28 cellular contexts compared by ENCODE assay signal in the genomic region with DNA sequence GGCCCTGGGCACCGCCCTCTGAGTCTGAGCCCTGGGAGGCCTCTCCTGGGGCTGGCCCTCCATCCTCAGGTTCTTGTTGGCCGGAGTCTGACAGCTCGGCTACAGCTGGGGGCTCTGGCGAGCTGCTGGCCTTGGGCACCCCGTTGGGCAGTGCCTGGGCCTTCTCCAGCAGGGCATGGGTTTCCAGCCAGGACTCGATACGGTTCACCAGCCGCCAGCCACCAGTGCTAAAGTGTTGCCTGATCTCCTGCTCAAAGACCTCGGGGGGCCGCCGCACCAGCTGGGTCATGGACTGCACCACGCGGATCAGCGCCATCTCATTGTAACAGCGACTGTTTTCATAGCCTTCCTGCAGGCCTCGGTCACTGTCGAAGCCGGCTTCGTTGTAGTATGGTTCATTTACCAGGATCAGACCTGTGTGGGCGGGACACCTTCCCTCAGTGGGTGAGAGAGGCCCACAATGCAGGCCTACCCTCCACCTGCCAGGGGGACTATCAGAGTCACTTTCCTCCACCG.
"Had no signal": no experiment of that assay in that cellular context is flagged by ENCODE, and none has a peak within 500 bp of the region (broad histone marks: within the 10 kb centered on the region; RNA-seq: fewer than 3 reads in every experiment).

No MANE protein-coding gene starts in this region.

- H3K4me1 ChIP-seq: parathyroid adenoma, psoas muscle had no signal

- FAIRE-seq: colon, frontal cortex had no signal

- H3K27ac Mint-ChIP-seq: activated naive CD4-positive, alpha-beta T cell treated with anti-CD3 and anti-CD28 coated beads for 36 hours; activated naive CD8-positive, alpha-beta T cell treated with anti-CD3 and anti-CD28 coated beads for 36 hours; nephron progenitor cell had no signal

- ATAC-seq: body of pancreas, left cardiac atrium, psoas muscle had no signal

- H3K9me3 Mint-ChIP-seq: activated naive CD4-positive, alpha-beta T cell treated with anti-CD3 and anti-CD28 coated beads for 36 hours; activated naive CD8-positive, alpha-beta T cell treated with anti-CD3 and anti-CD28 coated beads for 36 hours; nephron progenitor cell had no signal

- H2AFZ ChIP-seq: parathyroid adenoma had no signal

- H3K79me2 ChIP-seq: parathyroid adenoma had no signal

- H3K9me3 ChIP-seq: adrenal gland, body of pancreas, esophagus squamous epithelium, psoas muscle, suprapubic skin, tibial nerve had no signal

- H3K9ac ChIP-seq: parathyroid adenoma had no signal

- H3K27me3 ChIP-seq: adrenal gland, body of pancreas, esophagus squamous epithelium, suprapubic skin, tibial nerve had no signal

- H3K27ac ChIP-seq: adrenal gland, body of pancreas, epithelial cell of prostate, esophagus squamous epithelium, parathyroid adenoma, psoas muscle, suprapubic skin, tibial nerve had no signal

- DNase-seq: activated CD4-positive, alpha-beta T cell treated with anti-CD3 and anti-CD28 coated beads for 48 hours; activated CD4-positive, alpha-beta T cell treated with anti-CD3 and anti-CD28 coated beads, Interleukin-2, amount 50 U/mL, for 48 hours; activated CD4-positive, CD25-positive, alpha-beta regulatory T cell; activated CD8-positive, alpha-beta memory T cell treated with anti-CD3 and anti-CD28 coated beads for 24 hours; activated effector memory CD4-positive, alpha-beta T cell treated with Interleukin-2 at 50 U/mL for 16 hours; activated naive CD4-positive, alpha-beta T cell treated with anti-CD3 and anti-CD28 coated beads for 36 hours; activated naive CD8-positive, alpha-beta T cell treated with anti-CD3 and anti-CD28 coated beads for 36 hours; adrenal gland; aorta; body of pancreas; dermis blood vessel endothelial cell; effector CD4-positive, alpha-beta T cell; esophagus squamous epithelium; islet precursor cell; left cardiac atrium; mammary epithelial cell; nephron progenitor cell; nucleus accumbens; psoas muscle; stimulated activated CD4-positive, alpha-beta T cell treated with anti-CD3 and anti-CD28 coated beads, Interleukin-15, amount 100 ng/mL, for 24 hours; stimulated activated CD4-positive, alpha-beta T cell treated with anti-CD3 and anti-CD28 coated beads, Interleukin-2, amount 100 ng/mL, for 24 hours; stimulated activated naive CD4-positive, alpha-beta T cell had no signal

- H3K4me3 ChIP-seq: adrenal gland, body of pancreas, esophagus squamous epithelium, psoas muscle, suprapubic skin, tibial nerve had no signal

- H3K4me3 Mint-ChIP-seq: activated naive CD4-positive, alpha-beta T cell treated with anti-CD3 and anti-CD28 coated beads for 36 hours; activated naive CD8-positive, alpha-beta T cell treated with anti-CD3 and anti-CD28 coated beads for 36 hours; nephron progenitor cell had no signal

- H3K27me3 Mint-ChIP-seq: activated naive CD8-positive, alpha-beta T cell treated with anti-CD3 and anti-CD28 coated beads for 36 hours had no signal
